Comparison of ENCODE assay signal across 7 cellular contexts in the genomic region with DNA sequence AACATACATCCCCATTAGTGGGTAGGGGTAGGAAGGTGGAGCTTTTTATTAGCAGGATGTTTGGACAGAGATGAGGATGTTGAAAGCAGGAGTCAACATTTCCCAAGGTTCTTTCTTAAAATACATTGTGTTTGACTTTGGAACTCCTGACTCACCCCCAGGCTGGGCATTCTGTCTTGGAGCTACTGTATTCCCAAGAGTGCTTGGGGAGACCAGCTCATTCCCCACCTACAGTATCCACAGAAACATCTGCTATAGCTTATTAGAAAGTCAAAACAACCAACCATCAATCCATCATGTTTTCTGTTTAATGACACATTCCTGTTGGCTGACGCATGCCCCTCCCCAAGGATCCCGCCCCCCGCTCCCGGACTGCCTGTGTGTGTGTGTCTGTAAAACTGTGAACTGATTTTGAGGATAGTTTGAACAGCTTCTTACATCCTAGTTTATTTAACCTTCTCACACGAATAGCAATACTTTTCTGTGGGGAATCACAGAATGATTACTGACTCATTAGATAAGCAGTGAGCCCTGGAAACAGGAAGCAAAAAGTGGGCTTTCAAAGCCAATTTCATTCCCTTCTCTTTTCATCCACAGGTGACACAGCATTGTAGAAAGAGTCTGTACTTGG.
DNase-seq lines count a peak whose midpoint lies in the region; ATAC-seq and TF ChIP-seq lines count a peak whose summit lies in the region.

No MANE protein-coding gene starts in this region.

- WGBS in body of pancreas, 2 donors, result 54 to 60% methylated on average over 5 of the region's 5 CpGs
- 0 to 7% methylated on average over 5 of the region's 5 CpGs for WGBS in aorta, 2 donors

- H3K9me3 Mint-ChIP-seq in CD14-positive monocyte, result no peaks in the 10 kb centered on the region

- H3K9me3 ChIP-seq in body of pancreas, result no peaks in the 10 kb centered on the region
- no peaks in the 10 kb centered on the region for H3K9me3 ChIP-seq in aorta (ENCODE audit: control insufficient read depth, low read length)

- no peaks in the 10 kb centered on the region for H3K36me3 Mint-ChIP-seq in CD14-positive monocyte

- H3K36me3 ChIP-seq in body of pancreas (replicated peaks in 1 of 2; ENCODE audit: insufficient read depth in 1 of 2, low read depth in 2 of 2), result no peaks in the 10 kb centered on the region
- no peaks in the 10 kb centered on the region for H3K36me3 ChIP-seq in aorta (ENCODE audit: control insufficient read depth in 1 of 2, insufficient read depth in 2 of 2, low read length in 1 of 2)

- ATAC-seq in body of pancreas, result peak; percentile 61
- peak; percentile 84 for ATAC-seq in aorta (ENCODE audit: low FRiP score)
- no peak for ATAC-seq in GM21619 (IDR thresholded peaks at IDR 0.05; ENCODE audit: unreplicated experiment)

- TF ChIP-seq CTCF in body of pancreas (IDR thresholded peaks at IDR 0.05), result no peak
- no peak for TF ChIP-seq CTCF in CD14-positive monocyte (IDR thresholded peaks at IDR 0.05)

- intact Hi-C loops in body of pancreas (cut with DNase I), result no loop called here
- intact Hi-C loops in aorta (cut with DNase I), result loop anchor here (5.0 kb wide), 2 partner anchors 33 to 38 kb away; no protein-coding TSS in a partner anchor
- intact Hi-C loops in CD14-positive monocyte (cut with micrococcal nuclease), result no loop called here

- DNase-seq in LHCN-M2 (ENCODE audit: low read depth) (peak; percentile 100), body of pancreas (peak in 3 of 4 donors; percentile 17 to 34 (median 29)), left kidney (ENCODE audit: low read depth, low spot score) (peak; percentile 55), aorta (peak; percentile 82 to 89), pons (ENCODE audit: low spot score) (no peak), CD14-positive monocyte (ENCODE audit: low spot score) (no peak)

- no peak overlapping the region for H3K4me3 Mint-ChIP-seq in CD14-positive monocyte

- H3K4me1 ChIP-seq in body of pancreas (no peaks in the 10 kb centered on the region), aorta (ENCODE audit: control insufficient read depth in 1 of 2, insufficient read depth in 2 of 2, low read length in 2 of 2) (peaks cover 2 to 8% of the 10 kb centered on the region in 2 donors)

- no peak for TF ChIP-seq POLR2A in body of pancreas (IDR thresholded peaks at IDR 0.05)

- no peaks in the 10 kb centered on the region for H3K27me3 Mint-ChIP-seq in CD14-positive monocyte (ENCODE audit: low read depth in 3 of 3)

- no peaks in the 10 kb centered on the region for H3K4me1 Mint-ChIP-seq in CD14-positive monocyte

- no peak overlapping the region for H3K27ac Mint-ChIP-seq in CD14-positive monocyte

- peak overlapping the region; percentile 17 to 48 (median 37) for H3K27ac ChIP-seq in body of pancreas
- H3K27ac ChIP-seq in aorta (ENCODE audit: low read depth in 1 of 2, low read length in 2 of 2), result peak overlapping the region; percentile 44 to 64

- no peaks in the 10 kb centered on the region for H3K27me3 ChIP-seq in body of pancreas
- no peaks in the 10 kb centered on the region for H3K27me3 ChIP-seq in aorta (ENCODE audit: control insufficient read depth in 1 of 2, insufficient read depth in 2 of 2, low read length in 1 of 2)

- H3K4me3 ChIP-seq in body of pancreas (no peak overlapping the region), aorta (ENCODE audit: low read length in 2 of 2) (no peak overlapping the region)

Comparison
In these comparisons a context has a peak if more than half of its experiments do, and no peak if none do; other contexts are left out.
1. DNase-seq: peak in LHCN-M2 (single experiment), body of pancreas (3 of 4), left kidney (single experiment) and aorta (2 of 2); none in pons (single experiment) and CD14-positive monocyte (single experiment).
2. intact Hi-C loops: an anchor here in aorta (5.0 kb wide); none called in body of pancreas and CD14-positive monocyte.